ENCODE assay signal across 1 cellular context in genomic region chr3:51888463-51889105, GRCh38.
TF ChIP-seq lines count a peak whose summit lies in the region.

No MANE protein-coding gene starts in this region.

TF ChIP-seq in K562, 482 proteins besides CTCF, POLR2A, EP300 and RAD21:
- TF ChIP-seq JUNB (CRISPR knock-in tag; conservative IDR thresholded peaks at IDR 0.05) (no peak), CBFA2T2 (conservative IDR thresholded peaks at IDR 0.05) (peak; percentile 69), RBM25 (IDR thresholded peaks at IDR 0.05; ENCODE audit: low read depth, low read length, severe bottlenecking) (peak; percentile 22), ATF7 (IDR thresholded peaks at IDR 0.05) (peak; percentile 67; the same call in 1 of the 2 replicates), RAD51 (IDR thresholded peaks at IDR 0.05; ENCODE audit: borderline replicate concordance, low read depth) (peak; percentile 96), TFE3 (CRISPR knock-in tag; IDR thresholded peaks at IDR 0.05) (peak; percentile 93), FOS (IDR thresholded peaks at IDR 0.05; ENCODE audit: extremely low read depth, insufficient read length) (peak; percentile 12), SRF (CRISPR knock-in tag; IDR thresholded peaks at IDR 0.05) (no peak), NFYB (IDR thresholded peaks at IDR 0.05; ENCODE audit: extremely low read depth, insufficient read length) (peak; percentile 41), TOE1 (IDR thresholded peaks at IDR 0.05; ENCODE audit: borderline replicate concordance) (peak; percentile 94), TOE1 (CRISPR knock-in tag; IDR thresholded peaks at IDR 0.05; ENCODE audit: borderline replicate concordance, low read depth) (no peak), ZNF274 (IDR thresholded peaks at IDR 0.05; ENCODE audit: borderline replicate concordance, low read depth, low read length) (no peak), ZNF3 (CRISPR knock-in tag; IDR thresholded peaks at IDR 0.05) (no peak), CBX5 (IDR thresholded peaks at IDR 0.05; ENCODE audit: borderline replicate concordance, low read depth) (no peak), BRF1 (IDR thresholded peaks at IDR 0.05; ENCODE audit: borderline replicate concordance, extremely low read depth, insufficient read length) (no peak), FOXA3 (CRISPR knock-in tag; conservative IDR thresholded peaks at IDR 0.05 in 1 of 2, IDR thresholded peaks at IDR 0.05 in 1 of 2) (no peak), ZNF133 (CRISPR knock-in tag; IDR thresholded peaks at IDR 0.05) (no peak), SFPQ (IDR thresholded peaks at IDR 0.05; ENCODE audit: low read depth, low read length) (no peak), ELF2 (CRISPR knock-in tag; IDR thresholded peaks at IDR 0.05) (no peak), ZNF175 (CRISPR knock-in tag; IDR thresholded peaks at IDR 0.05; ENCODE audit: low read depth) (no peak), USF2 (CRISPR knock-in tag; IDR thresholded peaks at IDR 0.05) (peak; percentile 77), ATF3 (IDR thresholded peaks at IDR 0.05) (peak; percentile 47), ATF3 (CRISPR knock-in tag; conservative IDR thresholded peaks at IDR 0.05) (no peak), NBN (IDR thresholded peaks at IDR 0.05; ENCODE audit: low read depth) (no peak), TEAD4 (IDR thresholded peaks at IDR 0.05; ENCODE audit: low read length) (no peak), TEAD4 (CRISPR knock-in tag; IDR thresholded peaks at IDR 0.05; ENCODE audit: borderline replicate concordance) (no peak), ZHX1 (conservative IDR thresholded peaks at IDR 0.05; ENCODE audit: low read length) (no peak)
- TF ChIP-seq, protein P1, sequence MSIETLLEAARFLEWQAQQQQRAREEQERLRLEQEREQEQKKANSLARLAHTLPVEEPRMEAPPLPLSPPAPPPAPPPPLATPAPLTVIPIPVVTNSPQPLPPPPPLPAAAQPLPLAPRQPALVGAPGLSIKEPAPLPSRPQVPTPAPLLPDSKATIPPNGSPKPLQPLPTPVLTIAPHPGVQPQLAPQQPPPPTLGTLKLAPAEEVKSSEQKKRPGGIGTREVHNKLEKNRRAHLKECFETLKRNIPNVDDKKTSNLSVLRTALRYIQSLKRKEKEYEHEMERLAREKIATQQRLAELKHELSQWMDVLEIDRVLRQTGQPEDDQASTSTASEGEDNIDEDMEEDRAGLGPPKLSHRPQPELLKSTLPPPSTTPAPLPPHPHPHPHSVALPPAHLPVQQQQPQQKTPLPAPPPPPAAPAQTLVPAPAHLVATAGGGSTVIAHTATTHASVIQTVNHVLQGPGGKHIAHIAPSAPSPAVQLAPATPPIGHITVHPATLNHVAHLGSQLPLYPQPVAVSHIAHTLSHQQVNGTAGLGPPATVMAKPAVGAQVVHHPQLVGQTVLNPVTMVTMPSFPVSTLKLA (conservative IDR thresholded peaks at IDR 0.05): no peak
- TF ChIP-seq, protein P2, sequence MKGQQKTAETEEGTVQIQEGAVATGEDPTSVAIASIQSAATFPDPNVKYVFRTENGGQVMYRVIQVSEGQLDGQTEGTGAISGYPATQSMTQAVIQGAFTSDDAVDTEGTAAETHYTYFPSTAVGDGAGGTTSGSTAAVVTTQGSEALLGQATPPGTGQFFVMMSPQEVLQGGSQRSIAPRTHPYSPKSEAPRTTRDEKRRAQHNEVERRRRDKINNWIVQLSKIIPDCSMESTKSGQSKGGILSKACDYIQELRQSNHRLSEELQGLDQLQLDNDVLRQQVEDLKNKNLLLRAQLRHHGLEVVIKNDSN (CRISPR knock-in tag; IDR thresholded peaks at IDR 0.05): peak; percentile 61
